14 cellular contexts compared by ENCODE assay signal in genomic region chr15:29377141-29377540, GRCh38.
DNase-seq lines count a peak whose midpoint lies in the region; ATAC-seq, FAIRE-seq and TF ChIP-seq lines count a peak whose summit lies in the region.
"Had no signal": no experiment of that assay in that cellular context is flagged by ENCODE, and none has a peak within 500 bp of the region (broad histone marks: within the 10 kb centered on the region; RNA-seq: fewer than 3 reads in every experiment).

No MANE protein-coding gene starts in this region.

- TF ChIP-seq RAD21 in neural cell (conservative IDR thresholded peaks at IDR 0.05) = no peak

- WGBS in GM23248 (ENCODE audit: low coverage in 1 of 2, low lambda C conversion rate in 2 of 2, missing lambda C conversion rate in 2 of 2), 2 experiments = 5 to 6% methylated on average over 4 of the region's 4 CpGs

- no peaks in the 10 kb centered on the region for H3K36me3 Mint-ChIP-seq in GM23338 (ENCODE audit: low read depth)

- peaks cover 2% of the 10 kb centered on the region for H3K27me3 Mint-ChIP-seq in GM23338 (ENCODE audit: insufficient read depth, low read depth, poor library complexity)

- H3K27me3 ChIP-seq in GM23338 (ENCODE audit: insufficient read depth) (no peaks in the 10 kb centered on the region), neural cell (ENCODE audit: insufficient read depth, low read depth, low read length) (no peaks in the 10 kb centered on the region), GM23248 (replicated peaks; ENCODE audit: insufficient read depth) (no peaks in the 10 kb centered on the region)

- no peak overlapping the region for H2AFZ ChIP-seq in GM23338
- no peak overlapping the region for H2AFZ ChIP-seq in neural cell (ENCODE audit: low read depth, low read length)
- H2AFZ ChIP-seq in GM23248 = no peak overlapping the region

- H3K79me2 ChIP-seq in GM23338 (replicated peaks; ENCODE audit: insufficient read depth) (no peaks in the 10 kb centered on the region), neural cell (replicated peaks; ENCODE audit: insufficient read depth, low read length) (no peaks in the 10 kb centered on the region), GM23248 (ENCODE audit: insufficient read depth) (no peaks in the 10 kb centered on the region)

- H3K4me1 ChIP-seq in GM23338 (ENCODE audit: insufficient read depth) (peaks cover 7% of the 10 kb centered on the region; the same call in 1 of the 2 replicates), GM23248 (ENCODE audit: insufficient read depth) (no peaks in the 10 kb centered on the region)
- H3K4me1 ChIP-seq: A549 had no signal

- H3K4me2 ChIP-seq in GM23338 = no peak overlapping the region
- H3K4me2 ChIP-seq in neural cell (ENCODE audit: low read length) = no peak overlapping the region
- H3K4me2 ChIP-seq in GM23248 (ENCODE audit: unreplicated experiment) = no peak overlapping the region
- H3K4me2 ChIP-seq: A549 had no signal

- no peaks in the 10 kb centered on the region for H3K9me2 ChIP-seq in GM23338 (ENCODE audit: insufficient read depth)
- no peaks in the 10 kb centered on the region for H3K9me2 ChIP-seq in neural cell (ENCODE audit: insufficient read depth, low read length)
- no peaks in the 10 kb centered on the region for H3K9me2 ChIP-seq in GM23248 (ENCODE audit: insufficient read depth)

- peak; percentile 16 for DNase-seq in COR-L47 (lab: John Stamatoyannopoulos, UW)
- DNase-seq in GM23338 (ENCODE audit: low spot score) = no peak
- DNase-seq in frontal cortex (ENCODE audit: low spot score in 2 of 2) = no peak
- no peak for DNase-seq in GM23248
- DNase-seq: KBM-7; NCI-H1048; NCI-H146; NCI-H526; NK-92 treated with Interleukin-12 subunit alpha and Interleukin-12 subunit beta, amount 100 ng/mL, for 24 hours had no signal

- FAIRE-seq in frontal cortex (lab: Jason Lieb, UNC) = no peak
- FAIRE-seq: A549 had no signal

- H3K9me3 Mint-ChIP-seq in GM23338 = no peaks in the 10 kb centered on the region

- H4K20me1 ChIP-seq in GM23338 (replicated peaks; ENCODE audit: insufficient read depth) (no peaks in the 10 kb centered on the region; the same call in 1 of the 2 replicates), neural cell (ENCODE audit: insufficient read depth) (no peaks in the 10 kb centered on the region), GM23248 (ENCODE audit: insufficient read depth) (no peaks in the 10 kb centered on the region)

- in situ Hi-C loops in GM23248 (cut with MboI) = no loop called here

- peak overlapping the region; percentile 34 for H3K9ac ChIP-seq in neural cell (ENCODE audit: low read length)
- H3K9ac ChIP-seq in GM23248 = no peak overlapping the region

- H3K36me3 ChIP-seq in GM23338 (ENCODE audit: insufficient read depth) (no peaks in the 10 kb centered on the region), neural cell (ENCODE audit: insufficient read depth, low read length) (no peaks in the 10 kb centered on the region), GM23248 (ENCODE audit: low read depth) (no peaks in the 10 kb centered on the region)

- H3K4me1 Mint-ChIP-seq in GM23338 = peaks cover 20% of the 10 kb centered on the region

- no peaks in the 10 kb centered on the region for H3K9me3 ChIP-seq in neural cell (ENCODE audit: low read length)
- no peaks in the 10 kb centered on the region for H3K9me3 ChIP-seq in GM23248 (ENCODE audit: low read depth)
- H3K9me3 ChIP-seq: A549 had no signal

- no peak overlapping the region for H3K27ac Mint-ChIP-seq in GM23338

- H3F3A ChIP-seq in GM23338 (replicated peaks; ENCODE audit: low read depth) (no peaks in the 10 kb centered on the region), neural cell (ENCODE audit: insufficient read depth, low read length, poor library complexity, severe bottlenecking) (no peaks in the 10 kb centered on the region), GM23248 (ENCODE audit: insufficient read depth) (no peaks in the 10 kb centered on the region)

- TF ChIP-seq CTCF in GM23338 (conservative IDR thresholded peaks at IDR 0.05; ENCODE audit: low read depth in 2 of 2) = no peak
- TF ChIP-seq CTCF in neural cell (IDR thresholded peaks at IDR 0.05; ENCODE audit: poor library complexity, severe bottlenecking) = no peak

- ATAC-seq in GM23338 (no peak), HG02642 (IDR thresholded peaks at IDR 0.05; ENCODE audit: poor library complexity, unreplicated experiment) (no peak)
- ATAC-seq: SK-N-SH treated with all-trans-retinoic acid at 6 μM for 48 hours had no signal

- H3K4me3 ChIP-seq in GM23338 (no peak overlapping the region), neural cell (ENCODE audit: low read length) (no peak overlapping the region), GM23248 (no peak overlapping the region)
- H3K4me3 ChIP-seq: A549 had no signal

- H3K27ac ChIP-seq in GM23338 (ENCODE audit: low read depth) (0 out of 2 replicates have a peak overlapping the region, but pooled peaks have one; percentile 39), angular gyrus (ENCODE audit: low read depth, low read length) (peak overlapping the region; percentile 31), neural cell (ENCODE audit: low read length) (no peak overlapping the region), GM23248 (no peak overlapping the region)
- H3K27ac ChIP-seq: A549 had no signal

- no peak for TF ChIP-seq EP300 in neural cell (conservative IDR thresholded peaks at IDR 0.05; ENCODE audit: poor library complexity, severe bottlenecking)

- no peak overlapping the region for H3K4me3 Mint-ChIP-seq in GM23338

TF ChIP-seq in GM23338, 12 proteins besides CTCF, POLR2A, EP300 and RAD21 (continues in another document):
- no peak for TF ChIP-seq ETS1 (IDR thresholded peaks at IDR 0.05)
- no peak for TF ChIP-seq JUNB (IDR thresholded peaks at IDR 0.05; ENCODE audit: unreplicated experiment)

TF ChIP-seq in neural cell, 6 proteins besides CTCF, POLR2A, EP300 and RAD21:
- TF ChIP-seq TAF1 (IDR thresholded peaks at IDR 0.05; ENCODE audit: low read depth) = no peak
- TF ChIP-seq REST (IDR thresholded peaks at IDR 0.05; ENCODE audit: borderline replicate concordance) = no peak
- no peak for TF ChIP-seq POLR2AphosphoS5 (IDR thresholded peaks at IDR 0.05)
- TF ChIP-seq SMC3 (conservative IDR thresholded peaks at IDR 0.05; ENCODE audit: poor library complexity) = no peak
- no peak for TF ChIP-seq EZH2 (IDR thresholded peaks at IDR 0.05; ENCODE audit: borderline replicate concordance, insufficient read depth, low read length, poor library complexity, severe bottlenecking)
- TF ChIP-seq MXI1 (conservative IDR thresholded peaks at IDR 0.05; ENCODE audit: poor library complexity, severe bottlenecking) = no peak

Comparison
In these comparisons a context has a peak if more than half of its experiments do, and no peak if none do; other contexts are left out.
1. H3K27ac ChIP-seq: peak in GM23338 (single experiment) and angular gyrus (single experiment); none in neural cell (single experiment) and GM23248 (single experiment).